Comparison of ENCODE assay signal across 24 cellular contexts in the genomic region with DNA sequence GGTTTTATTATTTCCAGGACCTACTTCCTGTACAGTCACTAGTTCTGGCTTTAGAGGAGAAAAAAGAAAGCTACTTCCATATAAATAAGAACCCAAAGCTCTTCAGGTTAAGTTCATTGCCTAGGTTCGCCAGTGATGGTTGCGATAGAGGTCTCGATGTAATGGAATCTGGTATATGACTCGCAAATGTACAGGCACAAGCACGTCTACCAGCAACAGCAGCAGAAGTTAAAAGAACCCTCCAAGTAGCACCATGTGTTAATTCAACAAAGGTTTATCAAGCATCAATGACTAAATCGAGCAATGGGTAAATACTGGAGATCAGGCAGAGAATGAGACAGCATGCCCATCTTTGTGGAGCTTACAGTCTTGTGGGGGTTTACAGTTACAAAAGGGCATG.
"Had no signal": no experiment of that assay in that cellular context is flagged by ENCODE, and none has a peak within 500 bp of the region (broad histone marks: within the 10 kb centered on the region; RNA-seq: fewer than 3 reads in every experiment).

No MANE protein-coding gene starts in this region.

- H3K9me3 ChIP-seq: ovary, psoas muscle, right lobe of liver, sigmoid colon, stomach, thoracic aorta, thyroid gland, tibial nerve, upper lobe of right lung, uterus had no signal

- ATAC-seq: natural killer cell; psoas muscle; right cardiac atrium; right lobe of liver; stimulated activated effector memory CD8-positive, alpha-beta T cell treated with anti-CD3 and anti-CD28 coated beads, Interleukin-12 subunit alpha, Interleukin-12 subunit beta, amount 100 ng/mL, for 72 hours; stimulated activated naive B cell treated with anti-CD40 and anti-IgM and Interleukin-4, amounts not matched to agents 10 μg/mL and 1 μg/mL and 100 μg/mL, for 72 hours; upper lobe of right lung had no signal

- H3K27ac ChIP-seq: neural progenitor cell, ovary, parathyroid adenoma, psoas muscle, right lobe of liver, sigmoid colon, stomach, thoracic aorta, thyroid gland, tibial nerve, upper lobe of right lung, uterus had no signal

- DNase-seq: natural killer cell; occipital lobe; ovary; posterior cingulate gyrus; psoas muscle; right cardiac atrium; right lobe of liver; sigmoid colon; small intestine; stimulated activated CD4-positive, alpha-beta T cell treated with anti-CD3 and anti-CD28 coated beads, Interleukin-15, amount 100 ng/mL, for 24 hours; stimulated activated CD4-positive, alpha-beta T cell treated with anti-CD3 and anti-CD28 coated beads, Interleukin-2, amount 100 ng/mL, for 24 hours; stimulated activated CD4-positive, alpha-beta T cell treated with anti-CD3 and anti-CD28 coated beads, Interleukin-2, amount 100 ng/mL, for 48 hours; stimulated activated CD4-positive, alpha-beta T cell treated with anti-CD3 and anti-CD28 coated beads, Interleukin-4, amount 100 ng/mL, for 24 hours; stimulated activated naive B cell treated with anti-CD40 and anti-IgM and Interleukin-4, amounts not matched to agents 10 μg/mL and 1 μg/mL and 100 μg/mL, for 72 hours; stimulated activated naive CD4-positive, alpha-beta T cell treated with Interleukin-2 at 50 U/mL for 16 hours; stomach; thyroid gland; upper lobe of right lung; uterus had no signal

- H3K36me3 ChIP-seq: neural progenitor cell, ovary, uterus had no signal

- H3K27me3 ChIP-seq: neural progenitor cell, ovary, right lobe of liver, sigmoid colon, stomach, thyroid gland, tibial nerve, upper lobe of right lung, uterus had no signal

- H3K4me3 ChIP-seq: neural progenitor cell, ovary, psoas muscle, right lobe of liver, sigmoid colon, stomach, thoracic aorta, thyroid gland, tibial nerve, upper lobe of right lung, uterus had no signal

- H3K4me1 ChIP-seq: neural progenitor cell, parathyroid adenoma, upper lobe of right lung, uterus had no signal
